In genomic region chr17:28848667-28849066, GRCh38 we compare ENCODE assay signal across 8 cellular contexts. TPM values are rescaled to one million over a fixed set of nuclear protein-coding genes. Genes with fewer than 3 reads are reported as not detected.
DNase-seq lines count a peak whose midpoint lies in the region; FAIRE-seq and TF ChIP-seq lines count a peak whose summit lies in the region.
"Not testable (repeated sequence)": the region's sequence is repeated elsewhere in the genome, so short reads cannot be mapped to it uniquely, and the experiment has no call there.

No MANE protein-coding gene starts in this region.

- H3F3A ChIP-seq in MM.1S (ENCODE audit: insufficient read depth, low read length): not testable (repeated sequence)

- not testable (repeated sequence) for H2AFZ ChIP-seq in MM.1S (ENCODE audit: low read length)

- not testable (repeated sequence) for H3K4me1 ChIP-seq in MM.1S (ENCODE audit: low read length)

- H3K4me3 ChIP-seq in MM.1S (ENCODE audit: low read length): not testable (repeated sequence)

- not testable (repeated sequence) for H3K27ac Mint-ChIP-seq in chondrocyte (ENCODE audit: unreplicated experiment)

- DNase-seq in GM10248 (ENCODE audit: extremely low spot score): peak; percentile 65
- DNase-seq in MM.1S: peak; percentile 17
- DNase-seq in SKM-1 treated with dmso at 0.1 percent for 144 hours (lab: John Stamatoyannopoulos, UW; ENCODE audit: unreplicated experiment): peak; percentile 45
- DNase-seq in activated T-cell treated with anti-CD3 and anti-CD28 coated beads for 1 hour (ENCODE audit: low read depth): peak; percentile 41
- DNase-seq in chondrocyte (ENCODE audit: low spot score): peak; percentile 56
- DNase-seq in iPS-NIHi7 (ENCODE audit: extremely low spot score): peak; percentile 68
- DNase-seq in stimulated activated CD4-positive, alpha-beta T cell treated with anti-CD3 and anti-CD28 coated beads, Interleukin-12 subunit alpha, Interleukin-12 subunit beta, amount 100 ng/mL, for 48 hours (ENCODE audit: low read depth in 2 of 3, low spot score in 1 of 3): peak; percentile 46 to 68 (median 57)
- peak; percentile 29 for DNase-seq in urothelium cell line (ENCODE audit: low spot score)

- H3K79me2 ChIP-seq in MM.1S (ENCODE audit: low read length): not testable (repeated sequence)

- POLR2A ChIA-PET in GM10248 (lab: Yijun Ruan, JAX): not testable (repeated sequence)

- not testable (repeated sequence) for FAIRE-seq in urothelium cell line (lab: Jason Lieb, UNC)

- H3K27me3 Mint-ChIP-seq in chondrocyte (ENCODE audit: low read depth): not testable (repeated sequence)

- H3K36me3 Mint-ChIP-seq in chondrocyte (ENCODE audit: low read depth): not testable (repeated sequence)

- not testable (repeated sequence) for H3K27me3 ChIP-seq in MM.1S (replicated peaks; ENCODE audit: insufficient read depth, low read length)

- H3K4me3 Mint-ChIP-seq in chondrocyte (ENCODE audit: unreplicated experiment): not testable (repeated sequence)

- H3K27ac ChIP-seq in MM.1S (ENCODE audit: low read length): not testable (repeated sequence)

- H3K9me3 ChIP-seq in MM.1S (replicated peaks; ENCODE audit: insufficient read depth, low read length): not testable (repeated sequence)

- not testable (repeated sequence) for H3K4me2 ChIP-seq in MM.1S (ENCODE audit: low read depth, low read length)

- H3K9ac ChIP-seq in MM.1S (ENCODE audit: low read length): not testable (repeated sequence)

- H3K9me2 ChIP-seq in MM.1S (replicated peaks; ENCODE audit: insufficient read depth, low read length): not testable (repeated sequence)

- not testable (repeated sequence) for H3K36me3 ChIP-seq in MM.1S (replicated peaks; ENCODE audit: insufficient read depth, low read length)

- peak; percentile 37 for TF ChIP-seq CTCF in GM10248 (IDR thresholded peaks at IDR 0.05; ENCODE audit: control extremely low read depth, extremely low read depth, low read depth, missing control alignments)
- TF ChIP-seq CTCF in MM.1S (IDR thresholded peaks at IDR 0.05; ENCODE audit: low read length): peak; percentile 29
- peak; percentile 60 for TF ChIP-seq CTCF in chondrocyte (IDR thresholded peaks at IDR 0.05)

- CTCF ChIA-PET in GM10248 (lab: Yijun Ruan, JAX): interaction anchor here (0.6 to 3.6 kb wide), 18 partner anchors 9 to 121 kb away, joined by 3 to 14 read pairs (median 4); partner anchors contain the start of gene FLOT2

- H3K9me3 Mint-ChIP-seq in chondrocyte (ENCODE audit: low read depth): not testable (repeated sequence)

- H4K20me1 ChIP-seq in MM.1S (ENCODE audit: insufficient read depth, low read length): not testable (repeated sequence)

- H3K4me1 Mint-ChIP-seq in chondrocyte (ENCODE audit: low read depth): not testable (repeated sequence)

RNA-seq across cellular contexts. Expression of gene FAM222B, which starts 6.1 kb away (rescaled TPM):
- 18.5 to 22.7 TPM (median 21.0 TPM) in 3 replicates for total RNA-seq in chondrocyte

RNA-seq across cellular contexts. Expression of gene ERAL1, which starts 6.1 kb away (rescaled TPM):
- 31.2 to 40.5 TPM (median 31.8 TPM) in 3 replicates for total RNA-seq in chondrocyte

RNA-seq across cellular contexts. Expression of gene FLOT2, which starts 48.9 kb away (rescaled TPM):
- total RNA-seq in chondrocyte: 46.6 to 74.1 TPM (median 65.8 TPM) in 3 replicates

RNA-seq across cellular contexts. Expression of gene DHRS13, which starts 54.2 kb away (rescaled TPM):
- total RNA-seq in chondrocyte: 4.4 to 6.0 TPM (median 5.8 TPM) in 3 replicates

Comparison
In these comparisons a context has a peak if more than half of its experiments do, and no peak if none do; other contexts are left out.
1. DNase-seq: peak in every context shown above with its lines; median percentile 68 in iPS-NIHi7; 65 in GM10248; 57 in stimulated activated CD4-positive, alpha-beta T cell treated with anti-CD3 and anti-CD28 coated beads, Interleukin-12 subunit alpha, Interleukin-12 subunit beta, amount 100 ng/mL, for 48 hours; 56 in chondrocyte; 45 in SKM-1 treated with dmso at 0.1 percent for 144 hours; 41 in activated T-cell treated with anti-CD3 and anti-CD28 coated beads for 1 hour; 29 in urothelium cell line; 17 in MM.1S.